Comparison of ENCODE assay signal across 21 cellular contexts in genomic region chr6:35475573-35475972, GRCh38. TPM values are rescaled to one million over a fixed set of nuclear protein-coding genes. Genes with fewer than 3 reads are reported as not detected.
"Had no signal": no experiment of that assay in that cellular context is flagged by ENCODE, and none has a peak within 500 bp of the region (broad histone marks: within the 10 kb centered on the region; RNA-seq: fewer than 3 reads in every experiment).

No MANE protein-coding gene starts in this region.

- H3K27ac Mint-ChIP-seq: activated naive CD8-positive, alpha-beta T cell treated with anti-CD3 and anti-CD28 coated beads, Interleukin-2, amount 10 ng/mL, durations not matched to agents 7 days and 5 days; immature natural killer cell; progenitor cell of endocrine pancreas had no signal

- H3K27ac ChIP-seq: dorsolateral prefrontal cortex had no signal

- H3K27me3 ChIP-seq: dorsolateral prefrontal cortex had no signal

- H3K4me3 ChIP-seq: dorsolateral prefrontal cortex, lung had no signal

- H3K4me3 Mint-ChIP-seq: activated naive CD8-positive, alpha-beta T cell treated with anti-CD3 and anti-CD28 coated beads, Interleukin-2, amount 10 ng/mL, durations not matched to agents 7 days and 5 days; immature natural killer cell; naive B cell; stimulated activated naive CD8-positive, alpha-beta T cell treated with anti-CD3 and anti-CD28 coated beads, Interleukin-15, Interleukin-2, amounts not matched to agents 100 ng/mL and 50 ng/mL, for 24 hours had no signal

- DNase-seq: activated gamma-delta T cell treated with Interleukin-2 at 50 U/mL for 16 hours; activated naive CD8-positive, alpha-beta T cell treated with anti-CD3 and anti-CD28 coated beads, Interleukin-2, amount 10 ng/mL, durations not matched to agents 7 days and 5 days; activated T-cell treated with anti-CD3 and anti-CD28 coated beads, Interleukin-2, amount 50 U/mL, for 1 hour; dorsolateral prefrontal cortex; glutamatergic neuron; immature natural killer cell; left cardiac atrium; naive B cell; right cardiac atrium; stimulated activated CD4-positive, alpha-beta T cell treated with anti-CD3 and anti-CD28 coated beads, Interleukin-1b, Interleukin-23, amount 100 ng/mL, for 48 hours had no signal

- H3K36me3 Mint-ChIP-seq: naive B cell had no signal

- FAIRE-seq: bronchial epithelial cell, endometrium, urothelium cell line had no signal

- ATAC-seq: left cardiac atrium had no signal

- H3K9me3 Mint-ChIP-seq: activated naive CD8-positive, alpha-beta T cell treated with anti-CD3 and anti-CD28 coated beads, Interleukin-2, amount 10 ng/mL, durations not matched to agents 7 days and 5 days; immature natural killer cell; naive B cell; stimulated activated naive CD8-positive, alpha-beta T cell treated with anti-CD3 and anti-CD28 coated beads, Interleukin-15, Interleukin-2, amounts not matched to agents 100 ng/mL and 50 ng/mL, for 24 hours had no signal

- H3K27me3 Mint-ChIP-seq: naive B cell; progenitor cell of endocrine pancreas; stimulated activated naive CD8-positive, alpha-beta T cell treated with anti-CD3 and anti-CD28 coated beads, Interleukin-15, Interleukin-2, amounts not matched to agents 100 ng/mL and 50 ng/mL, for 24 hours had no signal

RNA-seq across cellular contexts. Expression of gene TEAD3, which starts 21.3 kb away (rescaled TPM):
- polyA plus RNA-seq: immature natural killer cell had no signal

RNA-seq across cellular contexts. Expression of gene TULP1, which starts 37.1 kb away (rescaled TPM):
- total RNA-seq: activated naive CD8-positive, alpha-beta T cell treated with anti-CD3 and anti-CD28 coated beads, Interleukin-2, amount 10 ng/mL, durations not matched to agents 7 days and 5 days; aorta; chondrocyte; esophagus mucosa; fibroblast of villous mesenchyme; T-helper 2 cell treated with Interferon-gamma antibody and Interleukin-4, amounts not matched to agents 100 ng/mL and 5 ng/mL, for 36 hours had no signal
- polyA plus RNA-seq: immature natural killer cell had no signal
